Comparison of ENCODE assay signal across 10 cellular contexts in the genomic region with DNA sequence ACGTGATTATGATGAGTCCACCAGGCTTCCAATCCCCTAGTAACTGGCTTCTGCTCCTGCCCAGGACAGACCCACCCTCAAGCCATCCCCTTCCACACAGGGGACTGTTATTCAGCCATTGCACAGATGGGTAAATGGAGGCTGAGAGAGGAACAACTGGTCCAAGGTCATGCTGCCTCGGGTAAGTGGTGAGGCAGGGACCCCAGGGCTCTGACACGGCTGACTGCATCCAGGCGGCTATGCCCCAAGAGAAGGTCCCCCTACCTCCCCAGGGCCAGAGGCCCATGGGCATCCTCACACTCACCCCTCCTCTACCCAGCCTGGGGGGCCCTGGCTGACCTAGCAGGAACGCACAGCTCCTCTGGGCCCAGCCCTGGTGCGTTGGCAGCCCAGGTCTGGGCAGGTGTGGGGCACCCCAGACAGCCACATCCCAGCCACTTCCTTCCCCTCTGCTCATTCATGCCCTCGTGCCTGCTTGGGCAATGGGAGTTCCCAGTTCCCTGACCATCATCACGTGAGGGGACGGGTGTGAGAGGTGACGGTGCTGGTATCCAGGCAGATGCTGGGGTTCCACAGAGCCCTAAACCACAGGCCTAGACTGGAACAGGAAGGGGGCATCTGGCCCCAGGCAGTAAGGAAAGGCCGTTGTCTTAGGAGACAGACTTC. TPM values are rescaled to one million over a fixed set of nuclear protein-coding genes. Genes with fewer than 3 reads are reported as not detected.
A peak's percentile ranks its signal among the peaks of the same experiment; 100 is the strongest.
DNase-seq lines count a peak whose midpoint lies in the region; ATAC-seq lines count a peak whose summit lies in the region.
"Had no signal": no experiment of that assay in that cellular context is flagged by ENCODE, and none has a peak within 500 bp of the region (broad histone marks: within the 10 kb centered on the region; RNA-seq: fewer than 3 reads in every experiment).

No MANE protein-coding gene starts in this region.

- H3K27ac Mint-ChIP-seq in naive thymus-derived CD4-positive, alpha-beta T cell, result peak overlapping the region in 4 of 9 donors; percentile 8 to 57 (median 17)

- peak overlapping the region; percentile 69 for H3K9ac ChIP-seq in BLaER1

- H3K36me3 ChIP-seq in BLaER1, result peaks cover 64% of the 10 kb centered on the region
- peaks cover 0 to 42% (median 1%) of the 10 kb centered on the region in 3 experiments for H3K36me3 ChIP-seq in naive thymus-derived CD4-positive, alpha-beta T cell (ENCODE audit: control insufficient read depth in 2 of 3, insufficient read depth in 3 of 3, low read length in 3 of 3)

- peak; percentile 79 for ATAC-seq in naive thymus-derived CD4-positive, alpha-beta T cell
- no peak for ATAC-seq in HG02678 (IDR thresholded peaks at IDR 0.05; ENCODE audit: unreplicated experiment)
- ATAC-seq in HG02571 (IDR thresholded peaks at IDR 0.05; ENCODE audit: unreplicated experiment), result no peak
- ATAC-seq: HCT116 had no signal

- peak overlapping the region; percentile 100 for H3K4me2 ChIP-seq in BLaER1

- H3K27me3 ChIP-seq in BLaER1, result no peaks in the 10 kb centered on the region
- H3K27me3 ChIP-seq in naive thymus-derived CD4-positive, alpha-beta T cell (ENCODE audit: control insufficient read depth in 2 of 2, insufficient read depth in 2 of 2, low read length in 2 of 2), result no peaks in the 10 kb centered on the region

- 0 out of 2 replicates have a peak overlapping the region, but pooled peaks have one; percentile 46 for H3K4me3 ChIP-seq in BLaER1
- no peak overlapping the region for H3K4me3 ChIP-seq in naive thymus-derived CD4-positive, alpha-beta T cell (ENCODE audit: low read length)

- H3K27ac ChIP-seq in BLaER1, result peak overlapping the region; percentile 83
- peak overlapping the region; percentile 87 for H3K27ac ChIP-seq in cingulate gyrus (ENCODE audit: low read depth, low read length)
- no peak overlapping the region for H3K27ac ChIP-seq in naive thymus-derived CD4-positive, alpha-beta T cell (ENCODE audit: low read depth, low read length)

- H3K9me3 Mint-ChIP-seq in naive thymus-derived CD4-positive, alpha-beta T cell, result no peaks in the 10 kb centered on the region

- H3K4me3 Mint-ChIP-seq in naive thymus-derived CD4-positive, alpha-beta T cell, result no peak overlapping the region

- peaks cover 11 to 44% (median 17%) of the 10 kb centered on the region in 7 donors for H3K4me1 Mint-ChIP-seq in naive thymus-derived CD4-positive, alpha-beta T cell

- CTCF ChIA-PET in naive thymus-derived CD4-positive, alpha-beta T cell (lab: Charles Lee), result interaction anchor here (1.2 kb wide), 1 partner anchor 31 kb away, joined by 5 read pairs; no protein-coding TSS in a partner anchor

- DNase-seq in NAMALWA (ENCODE audit: low spot score) (peak; percentile 38), iPS-NIHi7 (ENCODE audit: extremely low spot score) (no peak), DMS153 treated with DMSO at 0.1 percent for 48 hours (lab: John Stamatoyannopoulos, UW; ENCODE audit: unreplicated experiment) (no peak)
- DNase-seq in naive thymus-derived CD4-positive, alpha-beta T cell, result peak in 1 of 9 donors; percentile 7
- DNase-seq: NCI-H774 had no signal

- peaks cover 62% of the 10 kb centered on the region for H3K4me1 ChIP-seq in BLaER1
- peaks cover 22 to 47% of the 10 kb centered on the region in 2 donors for H3K4me1 ChIP-seq in naive thymus-derived CD4-positive, alpha-beta T cell (ENCODE audit: control insufficient read depth in 2 of 2, insufficient read depth in 2 of 2, low read length in 2 of 2)

- H3K27me3 Mint-ChIP-seq in naive thymus-derived CD4-positive, alpha-beta T cell, result no peaks in the 10 kb centered on the region

- POLR2A ChIA-PET in naive thymus-derived CD4-positive, alpha-beta T cell (lab: Charles Lee), result interaction anchor here (1.2 kb wide), 1 partner anchor 34 kb away, joined by 3 read pairs; no protein-coding TSS in a partner anchor

- H3K9me3 ChIP-seq in BLaER1, result no peaks in the 10 kb centered on the region
- no peaks in the 10 kb centered on the region for H3K9me3 ChIP-seq in naive thymus-derived CD4-positive, alpha-beta T cell (ENCODE audit: control insufficient read depth in 2 of 3, low read length in 3 of 3)

- intact Hi-C loops in naive thymus-derived CD4-positive, alpha-beta T cell (cut with micrococcal nuclease), result no loop called here

- peaks cover 0 to 16% (median 0%) of the 10 kb centered on the region in 5 donors for H3K36me3 Mint-ChIP-seq in naive thymus-derived CD4-positive, alpha-beta T cell

- peaks cover 100% of the 10 kb centered on the region for H4K20me1 ChIP-seq in BLaER1

RNA-seq across cellular contexts. Expression of gene RALGDS, which starts 8.5 kb away (rescaled TPM):
- 100 to 1,000 TPM in 2 of 5 experiments, 10 to 100 TPM in 3; 73.9 to 123 (median 79.7) TPM for total RNA-seq in naive thymus-derived CD4-positive, alpha-beta T cell
- polyA plus RNA-seq in naive thymus-derived CD4-positive, alpha-beta T cell, result 10 to 100 TPM; 17.8 to 35.7 TPM

RNA-seq across cellular contexts. Expression of gene CEL, which starts 50.7 kb away (rescaled TPM):
- 1 to 10 TPM in 3 of 5 experiments, under 1 TPM in 2; 0.32 to 2.3 (median 2.2) TPM for total RNA-seq in naive thymus-derived CD4-positive, alpha-beta T cell
- not detected for polyA plus RNA-seq in naive thymus-derived CD4-positive, alpha-beta T cell

RNA-seq across cellular contexts. Expression of gene GBGT1, which starts 51.2 kb away (rescaled TPM):
- 10 to 100 TPM in 2 of 5 experiments, 1 to 10 TPM in 3; 3.4 to 14.8 (median 5.5) TPM for total RNA-seq in naive thymus-derived CD4-positive, alpha-beta T cell
- polyA plus RNA-seq in naive thymus-derived CD4-positive, alpha-beta T cell, result under 1 TPM in 1 of 2 donors, not detected in 1; 0.14 TPM
